Comparison of ENCODE assay signal across 12 cellular contexts in genomic region chr1:91440845-91441244, GRCh38. TPM values are rescaled to one million over a fixed set of nuclear protein-coding genes. Genes with fewer than 3 reads are reported as not detected.
DNase-seq lines count a peak whose midpoint lies in the region; ATAC-seq, FAIRE-seq and TF ChIP-seq lines count a peak whose summit lies in the region.
"Had no signal": no experiment of that assay in that cellular context is flagged by ENCODE, and none has a peak within 500 bp of the region (broad histone marks: within the 10 kb centered on the region; RNA-seq: fewer than 3 reads in every experiment).

No MANE protein-coding gene starts in this region.

- H3K36me3 Mint-ChIP-seq in HFFc6 (ENCODE audit: low read depth), result no peaks in the 10 kb centered on the region

- peak; percentile 55; the same call in 1 of the 3 replicates for ATAC-seq in RWPE2 (ENCODE audit: low read depth)
- no peak for ATAC-seq in GM21515 (IDR thresholded peaks at IDR 0.05; ENCODE audit: unreplicated experiment)
- no peak for ATAC-seq in psoas muscle
- ATAC-seq: mucosa of descending colon had no signal

- H3K27me3 ChIP-seq in RWPE2 (ENCODE audit: insufficient read depth, poor library complexity, severe bottlenecking) (peaks cover 10% of the 10 kb centered on the region), psoas muscle (ENCODE audit: insufficient read depth in 3 of 3, low read length in 2 of 3) (no peaks in the 10 kb centered on the region)

- intact Hi-C loops in psoas muscle (cut with DNase I), result no loop called here

- no peak overlapping the region for H3K4me3 Mint-ChIP-seq in HFFc6

- H3K9me3 Mint-ChIP-seq in HFFc6, result peaks cover 13% of the 10 kb centered on the region

- H3K36me3 ChIP-seq in RWPE2 (ENCODE audit: low read depth), result no peaks in the 10 kb centered on the region
- H3K36me3 ChIP-seq in psoas muscle (ENCODE audit: insufficient read depth in 1 of 2, low read depth in 1 of 2), result no peaks in the 10 kb centered on the region

- WGBS in psoas muscle, 3 donors, result 74 to 79% (median 75%) methylated on average over 1 of the region's 1 CpG

- H3K4me3 ChIP-seq in RWPE2 (ENCODE audit: severe bottlenecking) (no peak overlapping the region), fibroblast of villous mesenchyme (ENCODE audit: low read depth, low read length) (no peak overlapping the region), psoas muscle (no peak overlapping the region)
- H3K4me3 ChIP-seq: mucosa of descending colon had no signal

- no peak overlapping the region for H3K27ac Mint-ChIP-seq in HFFc6

- H3K27ac ChIP-seq in RWPE2 (ENCODE audit: poor library complexity, severe bottlenecking), result no peak overlapping the region
- no peak overlapping the region for H3K27ac ChIP-seq in psoas muscle

- peaks cover 2% of the 10 kb centered on the region for H3K27me3 Mint-ChIP-seq in HFFc6 (ENCODE audit: insufficient read depth)

- no peaks in the 10 kb centered on the region for H3K4me1 Mint-ChIP-seq in HFFc6 (ENCODE audit: low read depth)

- no peak for DNase-seq in D721Med (ENCODE audit: insufficient read length, low spot score)
- peak; percentile 6 for DNase-seq in HFFc6
- no peak for DNase-seq in RWPE2 (ENCODE audit: low spot score)
- peak; percentile 9 for DNase-seq in fibroblast of villous mesenchyme (ENCODE audit: low read depth)
- DNase-seq in psoas muscle, result no peak
- no peak for DNase-seq in NCI-H774 (lab: John Stamatoyannopoulos, UW)
- no peak for DNase-seq in islet precursor cell
- DNase-seq: activated CD4-positive, alpha-beta T cell treated with anti-CD3 and anti-CD28 coated beads for 1 hour; mucosa of descending colon; stimulated activated CD4-positive, alpha-beta T cell treated with anti-CD3 and anti-CD28 coated beads, Interleukin-15, amount 100 ng/mL, for 24 hours; substantia nigra had no signal

- peak; percentile 42 for TF ChIP-seq CTCF in D721Med (IDR thresholded peaks at IDR 0.05; ENCODE audit: insufficient read depth, missing control alignments)
- peak; percentile 51; the same call in 1 of the 2 replicates for TF ChIP-seq CTCF in HFFc6 (IDR thresholded peaks at IDR 0.05)
- TF ChIP-seq CTCF in RWPE2 (IDR thresholded peaks at IDR 0.05; ENCODE audit: poor library complexity, severe bottlenecking), result peak; percentile 50
- TF ChIP-seq CTCF in fibroblast of villous mesenchyme (IDR thresholded peaks at IDR 0.05; ENCODE audit: insufficient read depth, low read depth, low read length), result peak; percentile 31
- TF ChIP-seq CTCF in psoas muscle (IDR thresholded peaks at IDR 0.05), result no peak

- H3K9me3 ChIP-seq in RWPE2 (ENCODE audit: severe bottlenecking) (no peaks in the 10 kb centered on the region), psoas muscle (no peaks in the 10 kb centered on the region)

- H3K4me1 ChIP-seq in RWPE2 (ENCODE audit: insufficient read depth, poor library complexity, severe bottlenecking), result no peaks in the 10 kb centered on the region
- no peaks in the 10 kb centered on the region for H3K4me1 ChIP-seq in psoas muscle

- no peak for FAIRE-seq in D721Med (lab: Jason Lieb, UNC)

RNA-seq across cellular contexts. Expression of gene HFM1, which starts 36.2 kb away (rescaled TPM):
- total RNA-seq in HFFc6 (2021; fragmentation: NEBNext Ultra II Directional; extraction: Animal tissue kit (Norgen Biotek cat#: 25700)), result not detected
- under 0.01 TPM in 2 replicates for total RNA-seq in fibroblast of villous mesenchyme
- total RNA-seq in psoas muscle, result 1 to 10 TPM; 1.3 to 3.1 (median 1.9) TPM
- under 1 TPM; 0.08 to 0.57 (median 0.46) TPM for polyA plus RNA-seq in psoas muscle

RNA-seq across cellular contexts. Expression of gene CDC7, which starts 59.8 kb away (rescaled TPM):
- 1 to 10 TPM; 3.6 to 8.7 (median 7.5) TPM for total RNA-seq in HFFc6 (2021; fragmentation: NEBNext Ultra II Directional; extraction: Animal tissue kit (Norgen Biotek cat#: 25700))
- total RNA-seq in fibroblast of villous mesenchyme, result 5.2 and 6.5 TPM in 2 replicates
- total RNA-seq in psoas muscle, result 1 to 10 TPM in 1 of 4 donors, under 1 TPM in 3; 0.40 to 1.2 (median 0.50) TPM
- polyA plus RNA-seq in psoas muscle, result 1 to 10 TPM in 1 of 3 donors, under 1 TPM in 2; 0.25 to 1.4 (median 0.64) TPM

Comparison
In these comparisons a context has a peak if more than half of its experiments do, and no peak if none do; other contexts are left out.
1. DNase-seq: peak in HFFc6 (single experiment) and fibroblast of villous mesenchyme (single experiment); none in D721Med (single experiment), RWPE2 (single experiment), psoas muscle (0 of 2), NCI-H774 (single experiment) and islet precursor cell (single experiment).